ENCODE assay signal across 1 cellular context in the genomic region with DNA sequence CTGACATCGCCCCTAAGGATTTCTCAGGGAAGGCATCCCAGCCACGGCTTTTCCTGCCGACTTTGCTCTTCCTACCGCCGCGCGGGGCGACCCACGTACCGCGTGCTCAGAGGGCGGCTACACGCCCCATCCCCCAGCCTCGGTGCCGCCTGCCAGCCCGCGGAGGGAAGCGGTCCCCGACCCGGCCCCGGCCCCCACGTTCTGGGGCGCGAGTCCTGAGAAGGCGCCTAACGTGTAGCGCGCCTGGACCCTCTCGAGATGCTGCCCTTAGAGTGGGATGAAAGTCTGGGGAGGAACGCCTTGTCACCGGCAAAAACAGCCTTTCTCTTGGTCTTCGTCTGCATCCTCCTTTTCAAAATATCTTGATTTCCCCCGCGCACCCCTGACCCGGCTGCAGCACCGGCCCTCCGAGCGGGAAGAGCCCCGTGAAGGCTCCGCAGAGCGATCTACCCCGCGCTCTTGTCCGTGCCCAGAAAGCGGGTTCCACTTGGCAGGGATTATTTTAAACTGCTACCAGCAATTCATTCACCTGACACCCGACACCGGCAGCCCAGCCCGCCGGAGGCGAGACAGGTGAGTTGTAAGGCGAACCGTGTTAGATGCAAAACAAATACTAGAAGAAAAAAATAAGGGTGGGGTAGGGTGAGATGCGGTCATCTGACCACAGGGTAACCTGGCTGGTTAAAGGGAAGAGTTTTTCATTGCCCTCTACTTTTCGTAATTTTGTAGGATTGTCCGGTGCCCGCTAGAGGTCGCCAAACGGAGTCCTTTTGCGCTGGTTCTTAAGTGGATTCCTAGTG.
A peak's percentile ranks its signal among the peaks of the same experiment; 100 is the strongest.
TF ChIP-seq lines count a peak whose summit lies in the region.

No MANE protein-coding gene starts in this region.

TF ChIP-seq in HepG2, 621 proteins besides CTCF, POLR2A, EP300 and RAD21 (continued from another document):
- no peak for TF ChIP-seq ZIK1 (CRISPR knock-in tag; IDR thresholded peaks at IDR 0.05; ENCODE audit: borderline replicate concordance, low read depth)
- TF ChIP-seq RELA (CRISPR knock-in tag; IDR thresholded peaks at IDR 0.05): no peak
- no peak for TF ChIP-seq MIER2 (CRISPR knock-in tag; IDR thresholded peaks at IDR 0.05)
- TF ChIP-seq, protein P1, sequence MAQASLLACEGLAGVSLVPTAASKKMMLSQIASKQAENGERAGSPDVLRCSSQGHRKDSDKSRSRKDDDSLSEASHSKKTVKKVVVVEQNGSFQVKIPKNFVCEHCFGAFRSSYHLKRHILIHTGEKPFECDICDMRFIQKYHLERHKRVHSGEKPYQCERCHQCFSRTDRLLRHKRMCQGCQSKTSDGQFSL (CRISPR knock-in tag; IDR thresholded peaks at IDR 0.05): no peak
- TF ChIP-seq, protein P2, sequence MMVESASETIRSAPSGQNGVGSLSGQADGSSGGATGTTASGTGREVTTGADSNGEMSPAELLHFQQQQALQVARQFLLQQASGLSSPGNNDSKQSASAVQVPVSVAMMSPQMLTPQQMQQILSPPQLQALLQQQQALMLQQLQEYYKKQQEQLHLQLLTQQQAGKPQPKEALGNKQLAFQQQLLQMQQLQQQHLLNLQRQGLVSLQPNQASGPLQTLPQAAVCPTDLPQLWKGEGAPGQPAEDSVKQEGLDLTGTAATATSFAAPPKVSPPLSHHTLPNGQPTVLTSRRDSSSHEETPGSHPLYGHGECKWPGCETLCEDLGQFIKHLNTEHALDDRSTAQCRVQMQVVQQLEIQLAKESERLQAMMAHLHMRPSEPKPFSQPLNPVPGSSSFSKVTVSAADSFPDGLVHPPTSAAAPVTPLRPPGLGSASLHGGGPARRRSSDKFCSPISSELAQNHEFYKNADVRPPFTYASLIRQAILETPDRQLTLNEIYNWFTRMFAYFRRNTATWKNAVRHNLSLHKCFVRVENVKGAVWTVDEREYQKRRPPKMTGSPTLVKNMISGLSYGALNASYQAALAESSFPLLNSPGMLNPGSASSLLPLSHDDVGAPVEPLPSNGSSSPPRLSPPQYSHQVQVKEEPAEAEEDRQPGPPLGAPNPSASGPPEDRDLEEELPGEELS (CRISPR knock-in tag; IDR thresholded peaks at IDR 0.05): no peak
- peak; percentile 91 for TF ChIP-seq ASH2L (IDR thresholded peaks at IDR 0.05; ENCODE audit: insufficient read length, low read depth, low read length)
- TF ChIP-seq TBX2 (CRISPR knock-in tag; IDR thresholded peaks at IDR 0.05; ENCODE audit: borderline replicate concordance): peak; percentile 81
- TF ChIP-seq JARID2 (CRISPR knock-in tag; IDR thresholded peaks at IDR 0.05; ENCODE audit: insufficient replicate concordance): no peak
- TF ChIP-seq ZNF30 (CRISPR knock-in tag; IDR thresholded peaks at IDR 0.05): no peak
- no peak; the same call in 1 of the 2 replicates for TF ChIP-seq CCDC6 (CRISPR knock-in tag; IDR thresholded peaks at IDR 0.05)
- TF ChIP-seq ZNF253 (CRISPR knock-in tag; IDR thresholded peaks at IDR 0.05; ENCODE audit: borderline replicate concordance): 0 out of 2 replicates have a peak, but pooled peaks have one; percentile 44
